In the genomic region with DNA sequence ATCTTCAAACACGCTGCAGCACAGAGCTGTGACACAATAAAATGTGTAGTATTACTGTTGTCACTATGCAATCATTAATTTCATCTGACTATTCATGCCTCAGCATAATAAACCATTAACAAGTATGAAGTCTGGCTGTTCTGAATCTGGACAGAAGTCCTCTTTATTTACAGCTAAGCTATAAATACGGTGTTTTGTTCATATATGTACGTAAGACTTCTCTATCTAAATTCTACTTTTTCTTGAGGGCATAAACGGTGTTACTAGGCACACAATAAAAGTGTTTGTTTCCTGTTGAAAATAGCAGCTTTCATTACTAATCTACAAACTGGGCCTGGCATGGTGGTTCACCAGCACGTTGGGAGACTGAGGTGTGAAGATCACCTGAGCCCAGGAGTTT, we compare ENCODE assay signal across 23 cellular contexts.
"Had no signal": no experiment of that assay in that cellular context is flagged by ENCODE, and none has a peak within 500 bp of the region (broad histone marks: within the 10 kb centered on the region; RNA-seq: fewer than 3 reads in every experiment).

No MANE protein-coding gene starts in this region.

- DNase-seq: dermis blood vessel endothelial cell; dorsolateral prefrontal cortex; effector CD4-positive, alpha-beta T cell; effector memory CD4-positive, alpha-beta T cell; foreskin keratinocyte; gastrocnemius medialis; glutamatergic neuron; head of caudate nucleus; heart right ventricle; hippocampal formation; left cardiac atrium; left lung; left ventricle myocardium superior; lower lobe of right lung; mesenchymal stem cell; mucosa of descending colon; naive B cell had no signal

- H3K27me3 ChIP-seq: dorsolateral prefrontal cortex, esophagus muscularis mucosa, foreskin keratinocyte, gastrocnemius medialis, heart right ventricle, left lung had no signal

- H3K36me3 ChIP-seq: esophagus muscularis mucosa, gastrocnemius medialis, left lung had no signal

- H3K4me3 ChIP-seq: coronary artery, dorsolateral prefrontal cortex, esophagus muscularis mucosa, gastrocnemius medialis, heart right ventricle, left lung, lower lobe of right lung, mucosa of descending colon had no signal

- H3K9me3 ChIP-seq: esophagus muscularis mucosa, gastrocnemius medialis, heart right ventricle, left lung, lower lobe of right lung, mucosa of descending colon had no signal

- H3K4me1 ChIP-seq: esophagus muscularis mucosa, foreskin keratinocyte, gastrocnemius medialis, left lung, lower lobe of right lung had no signal

- ATAC-seq: foreskin keratinocyte, gastrocnemius medialis, heart right ventricle, left cardiac atrium, left lung, left ventricle myocardium superior, lower lobe of right lung, mucosa of descending colon had no signal

- H3K27ac ChIP-seq: coronary artery, dorsolateral prefrontal cortex, esophagus muscularis mucosa, foreskin keratinocyte, gastrocnemius medialis, heart right ventricle, left lung, lower lobe of right lung had no signal

- FAIRE-seq: colon, endothelial cell of umbilical vein, islet of Langerhans, keratinocyte had no signal
